In genomic region chr6:26543953-26544352, GRCh38 we compare ENCODE assay signal across 8 cellular contexts. TPM values are rescaled to one million over a fixed set of nuclear protein-coding genes. Genes with fewer than 3 reads are reported as not detected.
DNase-seq lines count a peak whose midpoint lies in the region; ATAC-seq and TF ChIP-seq lines count a peak whose summit lies in the region.
"Had no signal": no experiment of that assay in that cellular context is flagged by ENCODE, and none has a peak within 500 bp of the region (broad histone marks: within the 10 kb centered on the region; RNA-seq: fewer than 3 reads in every experiment).

No MANE protein-coding gene starts in this region.

- peaks cover 3% of the 10 kb centered on the region for H3K36me3 Mint-ChIP-seq in neural crest cell (ENCODE audit: low read depth)

- peaks cover 21% of the 10 kb centered on the region for H3K36me3 ChIP-seq in brain microvascular endothelial cell (replicated peaks)

- H3K4me3 ChIP-seq in brain microvascular endothelial cell (ENCODE audit: low read depth, low read length), result no peak overlapping the region

- in situ Hi-C loops in brain microvascular endothelial cell (cut with HindIII; ENCODE audit: low pct_ligation_motif_present, low sequenced_read_pairs), result no loop called here

- H3K4me3 Mint-ChIP-seq in neural crest cell, result peak overlapping the region; percentile 73

- peak; percentile 57 for TF ChIP-seq CTCF in brain microvascular endothelial cell (IDR thresholded peaks at IDR 0.05; ENCODE audit: low read depth, low read length, missing control alignments)
- peak; percentile 50 for TF ChIP-seq CTCF in neural crest cell (conservative IDR thresholded peaks at IDR 0.05)

- ATAC-seq in HG02885 (IDR thresholded peaks at IDR 0.05; ENCODE audit: poor library complexity, unreplicated experiment), result no peak

- DNase-seq in ELR (ENCODE audit: low read depth) (peak; percentile 58), Kasumi-1 (lab: John Stamatoyannopoulos, UW) (peak; percentile 45 to 69), brain microvascular endothelial cell (peak; percentile 24), neural crest cell (ENCODE audit: low read depth, low spot score) (no peak), dedifferentiated amniotic fluid mesenchymal stem cell (ENCODE audit: extremely low spot score) (no peak), cerebellum (ENCODE audit: low spot score) (no peak)

- H3K27ac ChIP-seq in brain microvascular endothelial cell, result no peak overlapping the region

- no peaks in the 10 kb centered on the region for H3K27me3 ChIP-seq in brain microvascular endothelial cell (replicated peaks)

- H3K9me3 Mint-ChIP-seq in neural crest cell, result no peaks in the 10 kb centered on the region

- no peak overlapping the region for H3K27ac Mint-ChIP-seq in neural crest cell (ENCODE audit: unreplicated experiment)

- peaks cover 19% of the 10 kb centered on the region for H3K4me1 Mint-ChIP-seq in neural crest cell

- no peaks in the 10 kb centered on the region for H3K27me3 Mint-ChIP-seq in neural crest cell (ENCODE audit: low read depth)

RNA-seq across cellular contexts. Expression of gene HMGN4, which starts 5.8 kb away (rescaled TPM):
- total RNA-seq in neural crest cell (49.7 and 50.1 TPM in 2 replicates), cerebellum (35.7 TPM)

RNA-seq across cellular contexts. Expression of gene BTN1A1, which starts 43.9 kb away (rescaled TPM):
- total RNA-seq in neural crest cell (not detected in 2 replicates), cerebellum (not detected)
- total RNA-seq: T-helper 2 cell treated with Interferon-gamma antibody and Interleukin-4, amounts not matched to agents 100 ng/mL and 5 ng/mL, for 36 hours had no signal

RNA-seq across cellular contexts. Expression of gene ABT1, which starts 52.8 kb away (rescaled TPM):
- total RNA-seq in neural crest cell (24.8 and 26.3 TPM in 2 replicates), cerebellum (7.6 TPM)

Comparison
In these comparisons a context has a peak if more than half of its experiments do, and no peak if none do; other contexts are left out.
1. DNase-seq: peak in ELR (single experiment), Kasumi-1 (2 of 2) and brain microvascular endothelial cell (single experiment); none in neural crest cell (single experiment), dedifferentiated amniotic fluid mesenchymal stem cell (single experiment) and cerebellum (single experiment).